ENCODE assay signal across 9 cellular contexts in the genomic region with DNA sequence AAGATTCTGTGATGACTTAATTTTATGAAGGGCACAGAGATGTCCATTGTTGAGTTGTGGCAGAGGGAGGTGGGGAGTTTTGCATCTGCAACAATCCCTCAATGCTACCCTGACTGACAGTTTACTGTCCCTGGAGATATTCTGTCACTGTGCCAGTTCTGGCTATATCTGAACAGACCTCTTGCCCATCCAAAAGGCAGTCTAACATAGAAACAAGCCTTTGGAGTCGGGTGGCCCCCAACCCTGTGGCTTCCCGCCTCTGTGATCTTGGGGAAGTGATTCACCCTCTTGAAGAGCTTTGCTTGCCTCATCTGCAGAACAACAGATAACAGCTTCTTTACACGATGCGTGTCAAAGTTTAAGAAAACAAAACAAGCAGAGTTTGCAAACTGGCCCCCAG. TPM values are rescaled to one million over a fixed set of nuclear protein-coding genes. Genes with fewer than 3 reads are reported as not detected.
DNase-seq lines count a peak whose midpoint lies in the region; ATAC-seq lines count a peak whose summit lies in the region.
"Had no signal": no experiment of that assay in that cellular context is flagged by ENCODE, and none has a peak within 500 bp of the region (broad histone marks: within the 10 kb centered on the region; RNA-seq: fewer than 3 reads in every experiment).

No MANE protein-coding gene starts in this region.

- H3K27me3 Mint-ChIP-seq in activated CD4-positive, alpha-beta T cell treated with anti-CD3 and anti-CD28 coated beads, Interleukin-2, amount 10 ng/mL, durations not matched to agents 7 days and 5 days = no peaks in the 10 kb centered on the region

- ATAC-seq in left ventricle myocardium superior = no peak

- no peak overlapping the region for H3K4me3 ChIP-seq in effector memory CD4-positive, alpha-beta T cell (ENCODE audit: insufficient read depth, low read depth, low read length, poor library complexity, severe bottlenecking)

- H3K4me3 Mint-ChIP-seq in activated CD4-positive, alpha-beta T cell treated with anti-CD3 and anti-CD28 coated beads, Interleukin-2, amount 10 ng/mL, durations not matched to agents 7 days and 5 days = peak overlapping the region; percentile 35

- no peaks in the 10 kb centered on the region for H3K27me3 ChIP-seq in effector memory CD4-positive, alpha-beta T cell (replicated peaks; ENCODE audit: control insufficient read depth, insufficient read depth, low read length, poor library complexity, severe bottlenecking)

- CTCF ChIA-PET in activated CD4-positive, alpha-beta T cell treated with anti-CD3 and anti-CD28 coated beads, Interleukin-2, amount 10 ng/mL, durations not matched to agents 7 days and 5 days (lab: Charles Lee) = interaction anchor here (0.6 to 1.9 kb wide), 7 partner anchors 11 to 1230 kb away, joined by 3 to 7 read pairs (median 4); no protein-coding TSS in a partner anchor

- peak; percentile 80 to 81 for DNase-seq in Kasumi-1 (lab: John Stamatoyannopoulos, UW)
- peak; percentile 66 for DNase-seq in activated CD4-positive, alpha-beta T cell treated with anti-CD3 and anti-CD28 coated beads, Interleukin-2, amount 10 ng/mL, durations not matched to agents 7 days and 5 days
- peak in 2 of 3 donors; percentile 18 to 53 for DNase-seq in effector memory CD4-positive, alpha-beta T cell
- peak in 4 of 6 experiments; percentile 4 to 33 (median 8) for DNase-seq in stimulated activated naive CD4-positive, alpha-beta T cell (lab: John Stamatoyannopoulos, UW)
- no peak for DNase-seq in ecto neural progenitor cell (ENCODE audit: low spot score)
- no peak for DNase-seq in NCI-H187 (lab: John Stamatoyannopoulos, UW)
- no peak for DNase-seq in amniotic stem cell (lab: John Stamatoyannopoulos, UW)
- DNase-seq in left ventricle myocardium superior = no peak
- DNase-seq: SW 1271 had no signal

- H3K4me1 Mint-ChIP-seq in activated CD4-positive, alpha-beta T cell treated with anti-CD3 and anti-CD28 coated beads, Interleukin-2, amount 10 ng/mL, durations not matched to agents 7 days and 5 days = peaks cover 58% of the 10 kb centered on the region

- POLR2A ChIA-PET in activated CD4-positive, alpha-beta T cell treated with anti-CD3 and anti-CD28 coated beads, Interleukin-2, amount 10 ng/mL, durations not matched to agents 7 days and 5 days (lab: Charles Lee) = no interaction called here

- no peaks in the 10 kb centered on the region for H3K9me3 Mint-ChIP-seq in activated CD4-positive, alpha-beta T cell treated with anti-CD3 and anti-CD28 coated beads, Interleukin-2, amount 10 ng/mL, durations not matched to agents 7 days and 5 days

- intact Hi-C loops in left ventricle myocardium superior (cut with micrococcal nuclease) = no loop called here

- no peaks in the 10 kb centered on the region for H3K9me3 ChIP-seq in effector memory CD4-positive, alpha-beta T cell (ENCODE audit: control insufficient read depth, low read length)

- H3K4me1 ChIP-seq in effector memory CD4-positive, alpha-beta T cell (ENCODE audit: control insufficient read depth, insufficient read depth, low read length, poor library complexity, severe bottlenecking) = peaks cover 12% of the 10 kb centered on the region

- H3K27ac Mint-ChIP-seq in activated CD4-positive, alpha-beta T cell treated with anti-CD3 and anti-CD28 coated beads, Interleukin-2, amount 10 ng/mL, durations not matched to agents 7 days and 5 days = peak overlapping the region; percentile 94

- H3K27ac ChIP-seq in effector memory CD4-positive, alpha-beta T cell (ENCODE audit: insufficient read depth, low read length, poor library complexity, severe bottlenecking) = no peak overlapping the region

- no peaks in the 10 kb centered on the region for H3K36me3 ChIP-seq in effector memory CD4-positive, alpha-beta T cell (ENCODE audit: control insufficient read depth, insufficient read depth, low read length)

- H3K36me3 Mint-ChIP-seq in activated CD4-positive, alpha-beta T cell treated with anti-CD3 and anti-CD28 coated beads, Interleukin-2, amount 10 ng/mL, durations not matched to agents 7 days and 5 days (ENCODE audit: low read depth) = peaks cover 5% of the 10 kb centered on the region

RNA-seq across cellular contexts. Expression of a gene that starts 3.8 kb away (rescaled TPM):
- total RNA-seq in activated CD4-positive, alpha-beta T cell treated with anti-CD3 and anti-CD28 coated beads, Interleukin-2, amount 10 ng/mL, durations not matched to agents 7 days and 5 days = 10 to 100 TPM; 64.9 to 69.8 TPM
- 1.8 TPM for total RNA-seq in left ventricle myocardium superior

RNA-seq across cellular contexts. Expression of a gene that starts 15.7 kb away (rescaled TPM):
- total RNA-seq in activated CD4-positive, alpha-beta T cell treated with anti-CD3 and anti-CD28 coated beads, Interleukin-2, amount 10 ng/mL, durations not matched to agents 7 days and 5 days = 10 to 100 TPM; 48.2 to 54.3 TPM
- total RNA-seq in left ventricle myocardium superior = 71.8 TPM

RNA-seq across cellular contexts. Expression of a gene that starts 23.2 kb away (rescaled TPM):
- 1 to 10 TPM; 2.4 to 4.1 TPM for total RNA-seq in activated CD4-positive, alpha-beta T cell treated with anti-CD3 and anti-CD28 coated beads, Interleukin-2, amount 10 ng/mL, durations not matched to agents 7 days and 5 days
- total RNA-seq in left ventricle myocardium superior = 0.40 TPM

RNA-seq across cellular contexts. Expression of a gene that starts 27.8 kb away (rescaled TPM):
- under 1 TPM; 0.15 to 0.25 TPM for total RNA-seq in activated CD4-positive, alpha-beta T cell treated with anti-CD3 and anti-CD28 coated beads, Interleukin-2, amount 10 ng/mL, durations not matched to agents 7 days and 5 days
- not detected for total RNA-seq in left ventricle myocardium superior

RNA-seq across cellular contexts. Expression of a gene that starts 30.1 kb away (rescaled TPM):
- 10 to 100 TPM; 19.1 to 21.8 TPM for total RNA-seq in activated CD4-positive, alpha-beta T cell treated with anti-CD3 and anti-CD28 coated beads, Interleukin-2, amount 10 ng/mL, durations not matched to agents 7 days and 5 days
- total RNA-seq in left ventricle myocardium superior = 13.5 TPM

Comparison
In these comparisons a context has a peak if more than half of its experiments do, and no peak if none do; other contexts are left out.
1. DNase-seq: peak in Kasumi-1 (2 of 2), activated CD4-positive, alpha-beta T cell treated with anti-CD3 and anti-CD28 coated beads, Interleukin-2, amount 10 ng/mL, durations not matched to agents 7 days and 5 days (single experiment), effector memory CD4-positive, alpha-beta T cell (2 of 3) and stimulated activated naive CD4-positive, alpha-beta T cell (4 of 6); none in ecto neural progenitor cell (single experiment), NCI-H187 (0 of 2), amniotic stem cell (single experiment) and left ventricle myocardium superior (single experiment).
2. RNA of a gene that starts 3.8 kb away (total RNA-seq): 64.9 to 69.8 TPM in activated CD4-positive, alpha-beta T cell treated with anti-CD3 and anti-CD28 coated beads, Interleukin-2, amount 10 ng/mL, durations not matched to agents 7 days and 5 days; 1.8 TPM in left ventricle myocardium superior (single experiment); every median in the first group is over 10 times any median in the second.